In the genomic region with DNA sequence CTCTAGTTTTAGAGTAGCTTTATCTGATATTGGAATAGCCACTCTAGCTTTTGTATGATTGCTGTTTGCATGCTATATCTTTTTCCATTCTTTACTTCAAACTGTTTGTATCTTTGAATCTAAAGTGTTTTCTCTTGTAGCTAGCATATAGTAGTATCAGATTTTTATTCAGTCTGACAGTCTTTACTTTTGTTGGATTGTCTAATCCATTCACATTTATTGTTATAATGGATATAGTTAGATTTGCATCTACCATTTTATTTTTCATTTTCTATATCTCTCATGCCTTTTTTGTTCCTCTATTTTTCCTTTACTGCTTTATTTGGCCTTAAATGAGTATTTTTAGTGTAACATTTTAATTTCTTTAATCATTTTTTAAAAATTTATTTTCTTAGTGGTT, we compare ENCODE assay signal across 9 cellular contexts. TPM values are rescaled to one million over a fixed set of nuclear protein-coding genes. Genes with fewer than 3 reads are reported as not detected.
"Had no signal": no experiment of that assay in that cellular context is flagged by ENCODE, and none has a peak within 500 bp of the region (broad histone marks: within the 10 kb centered on the region; RNA-seq: fewer than 3 reads in every experiment).

No MANE protein-coding gene starts in this region.

- FAIRE-seq: G401.6, GM12891, GM12892, GM18507, GM19239 had no signal

- ATAC-seq: GM12878 had no signal

- DNase-seq: GDM1, GF-D8 had no signal

- H3K4me3 ChIP-seq: GM12878 had no signal

RNA-seq across cellular contexts. Expression of a gene that starts 52.1 kb away (rescaled TPM):
- total RNA-seq: G401 had no signal
